ENCODE assay signal across 29 cellular contexts in the genomic region with DNA sequence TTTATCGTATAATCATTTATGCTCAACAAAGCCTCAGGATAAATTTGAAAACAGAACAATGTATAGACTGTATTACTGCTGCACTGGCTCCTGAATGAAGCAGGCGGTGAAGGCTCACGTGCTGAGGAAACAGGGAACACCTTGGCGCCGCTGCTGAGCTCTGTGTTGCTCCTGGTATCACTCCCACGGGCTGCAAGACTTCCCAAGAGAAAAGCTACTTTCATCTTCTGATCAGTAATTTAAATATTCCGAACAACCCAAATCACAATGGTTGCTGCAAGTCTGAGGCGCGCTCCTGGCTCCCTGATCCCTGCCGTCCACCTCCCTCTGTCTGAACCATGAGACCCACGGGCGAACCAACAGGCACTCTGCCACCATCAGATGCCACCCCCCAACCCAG. TPM values are rescaled to one million over a fixed set of nuclear protein-coding genes. Genes with fewer than 3 reads are reported as not detected.
DNase-seq lines count a peak whose midpoint lies in the region; ATAC-seq and TF ChIP-seq lines count a peak whose summit lies in the region.
"Had no signal": no experiment of that assay in that cellular context is flagged by ENCODE, and none has a peak within 500 bp of the region (broad histone marks: within the 10 kb centered on the region; RNA-seq: fewer than 3 reads in every experiment).

No MANE protein-coding gene starts in this region.

- in situ Hi-C loops in Panc1 (cut with HindIII; ENCODE audit: low pct_unique_long_range_greater_than_20kb, low sequenced_read_pairs), result no loop called here

- intact Hi-C loops in activated CD8-positive, alpha-beta T cell treated with anti-CD3 and anti-CD28 coated beads for 36 hours (cut with micrococcal nuclease), result no loop called here
- intact Hi-C loops in Panc1 (cut with micrococcal nuclease; ENCODE audit: unreplicated experiment), result no loop called here

- ATAC-seq in activated CD8-positive, alpha-beta T cell treated with anti-CD3 and anti-CD28 coated beads, Interleukin-2, amount 10 ng/mL, durations not matched to agents 7 days and 5 days, result no peak
- ATAC-seq in activated CD8-positive, alpha-beta T cell treated with anti-CD3 and anti-CD28 coated beads for 36 hours, result no peak
- ATAC-seq in Panc1, result no peak
- ATAC-seq: GM23338 had no signal

- no peaks in the 10 kb centered on the region for H3K27me3 Mint-ChIP-seq in activated CD8-positive, alpha-beta T cell treated with anti-CD3 and anti-CD28 coated beads, Interleukin-2, amount 10 ng/mL, durations not matched to agents 7 days and 5 days (ENCODE audit: low read depth)
- H3K27me3 Mint-ChIP-seq in activated CD8-positive, alpha-beta T cell treated with anti-CD3 and anti-CD28 coated beads for 36 hours, result no peaks in the 10 kb centered on the region
- H3K27me3 Mint-ChIP-seq in nephron progenitor cell (ENCODE audit: low read depth, poor library complexity), result no peaks in the 10 kb centered on the region
- H3K27me3 Mint-ChIP-seq: CD8-positive, alpha-beta memory T cell had no signal

- no peak overlapping the region for H3K4me3 Mint-ChIP-seq in activated CD8-positive, alpha-beta T cell treated with anti-CD3 and anti-CD28 coated beads, Interleukin-2, amount 10 ng/mL, durations not matched to agents 7 days and 5 days
- no peak overlapping the region for H3K4me3 Mint-ChIP-seq in activated CD8-positive, alpha-beta T cell treated with anti-CD3 and anti-CD28 coated beads for 36 hours
- H3K4me3 Mint-ChIP-seq in nephron progenitor cell, result no peak overlapping the region
- H3K4me3 Mint-ChIP-seq: CD14-positive monocyte; CD8-positive, alpha-beta memory T cell; GM23338; H9 had no signal

- H3K27ac ChIP-seq in 22Rv1 (peak overlapping the region; percentile 5; the same call in 1 of the 2 replicates), Panc1 (ENCODE audit: low read length) (no peak overlapping the region)
- H3K27ac ChIP-seq: PC-9 had no signal

- no peaks in the 10 kb centered on the region for H3K9me3 Mint-ChIP-seq in activated CD8-positive, alpha-beta T cell treated with anti-CD3 and anti-CD28 coated beads, Interleukin-2, amount 10 ng/mL, durations not matched to agents 7 days and 5 days (ENCODE audit: insufficient read depth)
- no peaks in the 10 kb centered on the region for H3K9me3 Mint-ChIP-seq in activated CD8-positive, alpha-beta T cell treated with anti-CD3 and anti-CD28 coated beads for 36 hours
- peaks cover 13% of the 10 kb centered on the region for H3K9me3 Mint-ChIP-seq in nephron progenitor cell
- H3K9me3 Mint-ChIP-seq: CD8-positive, alpha-beta memory T cell had no signal

- CTCF ChIA-PET in activated CD8-positive, alpha-beta T cell treated with anti-CD3 and anti-CD28 coated beads, Interleukin-2, amount 10 ng/mL, durations not matched to agents 7 days and 5 days (lab: Charles Lee), result no interaction called here
- CTCF ChIA-PET in activated CD8-positive, alpha-beta T cell treated with anti-CD3 and anti-CD28 coated beads for 36 hours (lab: Charles Lee), result no interaction called here
- CTCF ChIA-PET in Panc1 (lab: Charles Lee), result no interaction called here

- peaks cover 25% of the 10 kb centered on the region for H3K36me3 ChIP-seq in Panc1 (ENCODE audit: control insufficient read depth, insufficient read depth, low read length)

- no peak overlapping the region for H3K4me3 ChIP-seq in Panc1 (ENCODE audit: low read depth in 2 of 2, low read length in 2 of 2)
- H3K4me3 ChIP-seq: GM23338, PC-9, SK-N-MC had no signal

- peaks cover 13% of the 10 kb centered on the region for H3K4me1 ChIP-seq in Panc1 (ENCODE audit: control insufficient read depth, insufficient read depth, low read length)
- H3K4me1 ChIP-seq: BE2C had no signal

- no peak for DNase-seq in activated CD8-positive, alpha-beta T cell treated with anti-CD3 and anti-CD28 coated beads, Interleukin-2, amount 10 ng/mL, durations not matched to agents 7 days and 5 days
- DNase-seq in activated CD8-positive, alpha-beta T cell treated with anti-CD3 and anti-CD28 coated beads for 36 hours, result no peak
- DNase-seq in Panc1 (ENCODE audit: low read depth, low spot score) (no peak), nephron progenitor cell (no peak), GF-D8 (lab: John Stamatoyannopoulos, UW) (no peak), NCI-H524 treated with DMSO at 0.1 percent for 48 hours (lab: John Stamatoyannopoulos, UW) (no peak)
- DNase-seq: 8988T; ACHN; BE2C; Calu3; CD8-positive, alpha-beta memory T cell; DMS153; DND-41; H9; KBM-7; MV-4-11; NCI-H1105; NCI-H1436 treated with DMSO at 0.1 percent for 48 hours; NCI-H2029; NCI-H446; NCI-H526; NCI-H82; NK-92 treated with Interleukin-12 subunit alpha and Interleukin-12 subunit beta, amount 100 ng/mL, for 24 hours; PC-9; SIG-M5 had no signal

- BruUV-seq in Panc1 (replicated peaks; lab: Mats Ljungman, UMichigan), result TSS peak; percentile 53

- peaks cover 2% of the 10 kb centered on the region for H3K4me1 Mint-ChIP-seq in activated CD8-positive, alpha-beta T cell treated with anti-CD3 and anti-CD28 coated beads, Interleukin-2, amount 10 ng/mL, durations not matched to agents 7 days and 5 days (ENCODE audit: low read depth)
- no peaks in the 10 kb centered on the region for H3K4me1 Mint-ChIP-seq in activated CD8-positive, alpha-beta T cell treated with anti-CD3 and anti-CD28 coated beads for 36 hours (ENCODE audit: low read depth)
- no peaks in the 10 kb centered on the region for H3K4me1 Mint-ChIP-seq in nephron progenitor cell
- H3K4me1 Mint-ChIP-seq: CD14-positive monocyte; CD8-positive, alpha-beta memory T cell; GM23338; H9 had no signal

- H3K27ac Mint-ChIP-seq in activated CD8-positive, alpha-beta T cell treated with anti-CD3 and anti-CD28 coated beads, Interleukin-2, amount 10 ng/mL, durations not matched to agents 7 days and 5 days, result peak overlapping the region; percentile 28
- no peak overlapping the region for H3K27ac Mint-ChIP-seq in activated CD8-positive, alpha-beta T cell treated with anti-CD3 and anti-CD28 coated beads for 36 hours
- H3K27ac Mint-ChIP-seq in nephron progenitor cell, result peak overlapping the region; percentile 71
- H3K27ac Mint-ChIP-seq: CD14-positive monocyte, GM23338 had no signal

- TF ChIP-seq CTCF in activated CD8-positive, alpha-beta T cell treated with anti-CD3 and anti-CD28 coated beads for 36 hours (IDR thresholded peaks at IDR 0.05), result no peak
- TF ChIP-seq CTCF in 22Rv1 (IDR thresholded peaks at IDR 0.05), result no peak
- no peak for TF ChIP-seq CTCF in Panc1 (IDR thresholded peaks at IDR 0.05)
- no peak for TF ChIP-seq CTCF in nephron progenitor cell (IDR thresholded peaks at IDR 0.05)

- peaks cover 77% of the 10 kb centered on the region for H3K36me3 Mint-ChIP-seq in activated CD8-positive, alpha-beta T cell treated with anti-CD3 and anti-CD28 coated beads, Interleukin-2, amount 10 ng/mL, durations not matched to agents 7 days and 5 days (ENCODE audit: low read depth)
- peaks cover 70% of the 10 kb centered on the region for H3K36me3 Mint-ChIP-seq in activated CD8-positive, alpha-beta T cell treated with anti-CD3 and anti-CD28 coated beads for 36 hours (ENCODE audit: low read depth)
- H3K36me3 Mint-ChIP-seq in nephron progenitor cell (ENCODE audit: low read depth), result peaks cover 72% of the 10 kb centered on the region

- H3K27me3 ChIP-seq in Panc1 (ENCODE audit: control insufficient read depth, insufficient read depth, low read length), result no peaks in the 10 kb centered on the region
- H3K27me3 ChIP-seq: BE2C had no signal

- POLR2A ChIA-PET in activated CD8-positive, alpha-beta T cell treated with anti-CD3 and anti-CD28 coated beads, Interleukin-2, amount 10 ng/mL, durations not matched to agents 7 days and 5 days (lab: Charles Lee), result interaction anchor here (0.5 kb wide), 1 partner anchor 28 kb away, joined by 4 read pairs; no protein-coding TSS in a partner anchor
- POLR2A ChIA-PET in activated CD8-positive, alpha-beta T cell treated with anti-CD3 and anti-CD28 coated beads for 36 hours (lab: Charles Lee), result interaction anchor here (0.6 kb wide), 1 partner anchor 8 kb away, joined by 3 read pairs; no protein-coding TSS in a partner anchor
- POLR2A ChIA-PET in Panc1 (lab: Charles Lee), result no interaction called here

- no peaks in the 10 kb centered on the region for H3K9me3 ChIP-seq in Panc1 (ENCODE audit: control insufficient read depth, insufficient read depth, low read depth, low read length)
- H3K9me3 ChIP-seq: BE2C had no signal

RNA-seq across cellular contexts. Expression of gene PGAM5, which starts 15.7 kb away (rescaled TPM):
- 10 to 100 TPM; 59.3 to 59.8 TPM for total RNA-seq in activated CD8-positive, alpha-beta T cell treated with anti-CD3 and anti-CD28 coated beads, Interleukin-2, amount 10 ng/mL, durations not matched to agents 7 days and 5 days
- total RNA-seq in activated CD8-positive, alpha-beta T cell treated with anti-CD3 and anti-CD28 coated beads for 36 hours, result 10 to 100 TPM; 69.6 to 73.2 TPM
- total RNA-seq in Panc1 (2021; ENCODE audit: unreplicated experiment), result 116 TPM
- 116 TPM for polyA plus RNA-seq in Panc1 (2012; ENCODE audit: insufficient read length)

RNA-seq across cellular contexts. Expression of gene ANKLE2, which starts 35.2 kb away (rescaled TPM):
- total RNA-seq in activated CD8-positive, alpha-beta T cell treated with anti-CD3 and anti-CD28 coated beads, Interleukin-2, amount 10 ng/mL, durations not matched to agents 7 days and 5 days, result 100 to 1,000 TPM in 1 of 2 experiments, 10 to 100 TPM in 1; 95.7 to 101 TPM
- total RNA-seq in activated CD8-positive, alpha-beta T cell treated with anti-CD3 and anti-CD28 coated beads for 36 hours, result 100 to 1,000 TPM; 103 to 108 TPM
- total RNA-seq in Panc1 (2021; ENCODE audit: unreplicated experiment), result 88.7 TPM
- polyA plus RNA-seq in Panc1 (2012; ENCODE audit: insufficient read length), result 98.3 TPM

RNA-seq across cellular contexts. Expression of gene PXMP2, which starts 39.0 kb away (rescaled TPM):
- total RNA-seq in activated CD8-positive, alpha-beta T cell treated with anti-CD3 and anti-CD28 coated beads, Interleukin-2, amount 10 ng/mL, durations not matched to agents 7 days and 5 days, result 10 to 100 TPM; 38.0 to 40.6 TPM
- total RNA-seq in activated CD8-positive, alpha-beta T cell treated with anti-CD3 and anti-CD28 coated beads for 36 hours, result 10 to 100 TPM; 14.3 TPM
- 21.3 TPM for total RNA-seq in Panc1 (2021; ENCODE audit: unreplicated experiment)
- polyA plus RNA-seq in Panc1 (2012; ENCODE audit: insufficient read length), result 21.1 TPM

RNA-seq across cellular contexts. Expression of gene POLE, which starts 39.2 kb away (rescaled TPM):
- 100 to 1,000 TPM; 200 to 202 TPM for total RNA-seq in activated CD8-positive, alpha-beta T cell treated with anti-CD3 and anti-CD28 coated beads, Interleukin-2, amount 10 ng/mL, durations not matched to agents 7 days and 5 days
- total RNA-seq in activated CD8-positive, alpha-beta T cell treated with anti-CD3 and anti-CD28 coated beads for 36 hours, result 100 to 1,000 TPM; 115 to 121 TPM
- 112 TPM for total RNA-seq in Panc1 (2021; ENCODE audit: unreplicated experiment)
- 39.6 TPM for polyA plus RNA-seq in Panc1 (2012; ENCODE audit: insufficient read length)
